19 cellular contexts compared by ENCODE assay signal in the genomic region with DNA sequence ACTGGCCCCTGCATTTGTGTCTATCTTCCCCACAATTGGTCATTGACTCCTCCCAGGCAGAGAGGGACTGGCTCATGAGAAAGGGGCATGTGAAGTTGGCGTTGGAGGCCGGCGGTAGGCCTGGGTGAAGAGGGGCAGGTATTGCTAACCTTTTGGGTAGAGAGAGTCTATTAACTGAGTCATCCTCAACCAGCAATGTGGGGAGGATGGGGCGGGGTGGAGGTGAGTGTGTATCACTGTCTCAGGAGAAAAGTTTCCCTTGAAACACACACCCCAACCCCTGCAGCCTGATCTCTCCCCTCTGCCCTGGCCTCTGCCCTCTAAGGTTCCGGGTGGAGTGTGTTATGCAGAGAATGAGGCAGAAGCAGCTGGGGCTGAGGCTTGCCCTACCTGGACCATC.
DNase-seq lines count a peak whose midpoint lies in the region; ATAC-seq and TF ChIP-seq lines count a peak whose summit lies in the region.
"Had no signal": no experiment of that assay in that cellular context is flagged by ENCODE, and none has a peak within 500 bp of the region (broad histone marks: within the 10 kb centered on the region; RNA-seq: fewer than 3 reads in every experiment).

No MANE protein-coding gene starts in this region.

- intact Hi-C loops in activated CD8-positive, alpha-beta T cell treated with anti-CD3 and anti-CD28 coated beads for 36 hours (cut with micrococcal nuclease) = no loop called here

- CTCF ChIA-PET in activated CD8-positive, alpha-beta T cell treated with anti-CD3 and anti-CD28 coated beads for 36 hours (lab: Charles Lee) = no interaction called here

- H3K27me3 Mint-ChIP-seq in activated CD8-positive, alpha-beta T cell treated with anti-CD3 and anti-CD28 coated beads for 36 hours = peaks cover 23% of the 10 kb centered on the region

- H3K9me3 Mint-ChIP-seq in activated naive CD4-positive, alpha-beta T cell treated with anti-CD3 and anti-CD28 coated beads, Interleukin-2, amount 50 U/mL, for 72 hours = peaks cover 5 to 9% of the 10 kb centered on the region in 2 donors
- H3K9me3 Mint-ChIP-seq in activated CD8-positive, alpha-beta T cell treated with anti-CD3 and anti-CD28 coated beads for 36 hours = no peaks in the 10 kb centered on the region

- no peak for TF ChIP-seq CTCF in activated CD8-positive, alpha-beta T cell treated with anti-CD3 and anti-CD28 coated beads for 36 hours (IDR thresholded peaks at IDR 0.05)
- TF ChIP-seq CTCF in epithelial cell of esophagus (IDR thresholded peaks at IDR 0.05; ENCODE audit: insufficient read depth, low read depth, low read length, missing control alignments) = no peak

- ATAC-seq in activated naive CD4-positive, alpha-beta T cell treated with anti-CD3 and anti-CD28 coated beads, Interleukin-2, amount 50 U/mL, for 72 hours = peak; percentile 80 to 85
- ATAC-seq in activated CD8-positive, alpha-beta T cell treated with anti-CD3 and anti-CD28 coated beads for 36 hours = peak; percentile 90
- ATAC-seq in GM19467 (IDR thresholded peaks at IDR 0.05; ENCODE audit: unreplicated experiment) = no peak

- no peak overlapping the region for H3K4me3 Mint-ChIP-seq in activated CD8-positive, alpha-beta T cell treated with anti-CD3 and anti-CD28 coated beads for 36 hours
- H3K4me3 Mint-ChIP-seq: CD8-positive, alpha-beta memory T cell; H9; mesothelial cell of epicardium; nephron progenitor cell; stimulated activated naive CD8-positive, alpha-beta T cell treated with anti-CD3 and anti-CD28 coated beads, Interleukin-15, Interleukin-2, amounts not matched to agents 100 ng/mL and 50 ng/mL, for 24 hours had no signal

- H3K27ac Mint-ChIP-seq in activated naive CD4-positive, alpha-beta T cell treated with anti-CD3 and anti-CD28 coated beads, Interleukin-2, amount 50 U/mL, for 72 hours = peak overlapping the region in 1 of 2 donors; percentile 21
- no peak overlapping the region for H3K27ac Mint-ChIP-seq in activated CD8-positive, alpha-beta T cell treated with anti-CD3 and anti-CD28 coated beads for 36 hours
- H3K27ac Mint-ChIP-seq: CD8-positive, alpha-beta memory T cell; H9; mesothelial cell of epicardium; nephron progenitor cell; stimulated activated naive CD8-positive, alpha-beta T cell treated with anti-CD3 and anti-CD28 coated beads, Interleukin-15, Interleukin-2, amounts not matched to agents 100 ng/mL and 50 ng/mL, for 24 hours had no signal

- no peak overlapping the region for H3K4me3 ChIP-seq in epithelial cell of esophagus (ENCODE audit: low read length)
- H3K4me3 ChIP-seq: Peyer's patch had no signal

- H3K4me1 Mint-ChIP-seq in activated CD8-positive, alpha-beta T cell treated with anti-CD3 and anti-CD28 coated beads for 36 hours (ENCODE audit: low read depth) = peaks cover 7% of the 10 kb centered on the region

- POLR2A ChIA-PET in activated CD8-positive, alpha-beta T cell treated with anti-CD3 and anti-CD28 coated beads for 36 hours (lab: Charles Lee) = no interaction called here

- DNase-seq in activated naive CD4-positive, alpha-beta T cell treated with anti-CD3 and anti-CD28 coated beads, Interleukin-2, amount 50 U/mL, for 72 hours (ENCODE audit: low spot score in 2 of 2) = no peak
- DNase-seq in activated naive CD4-positive, alpha-beta T cell treated with anti-CD3 and anti-CD28 coated beads, Interleukin-2, amount 50 U/mL, for 16 hours = no peak
- peak; percentile 71 for DNase-seq in activated CD8-positive, alpha-beta T cell treated with anti-CD3 and anti-CD28 coated beads for 36 hours
- peak; percentile 72 for DNase-seq in epithelial cell of esophagus (ENCODE audit: low read depth)
- DNase-seq in stimulated activated CD8-positive, alpha-beta memory T cell treated with anti-CD3 and anti-CD28 coated beads, Interleukin-4, amount 100 ng/mL, for 48 hours = peak; percentile 58
- no peak for DNase-seq in H4 (ENCODE audit: low spot score)
- no peak for DNase-seq in kidney glomerular epithelial cell (lab: John Stamatoyannopoulos, UW)
- DNase-seq: CD8-positive, alpha-beta memory T cell; DMS79; effector memory CD4-positive, alpha-beta T cell; H9; NCI-H69; nephron progenitor cell; Peyer's patch; T-helper 9 cell; trophoblast cell had no signal

- peaks cover 0 to 6% of the 10 kb centered on the region in 2 donors for H3K36me3 Mint-ChIP-seq in activated naive CD4-positive, alpha-beta T cell treated with anti-CD3 and anti-CD28 coated beads, Interleukin-2, amount 50 U/mL, for 72 hours
- no peaks in the 10 kb centered on the region for H3K36me3 Mint-ChIP-seq in activated CD8-positive, alpha-beta T cell treated with anti-CD3 and anti-CD28 coated beads for 36 hours (ENCODE audit: low read depth)
- H3K36me3 Mint-ChIP-seq: CD8-positive, alpha-beta memory T cell had no signal

Comparison
In these comparisons a context has a peak if more than half of its experiments do, and no peak if none do; other contexts are left out.
1. DNase-seq: peak in activated CD8-positive, alpha-beta T cell treated with anti-CD3 and anti-CD28 coated beads for 36 hours (single experiment), epithelial cell of esophagus (single experiment) and stimulated activated CD8-positive, alpha-beta memory T cell treated with anti-CD3 and anti-CD28 coated beads, Interleukin-4, amount 100 ng/mL, for 48 hours (single experiment); none in activated naive CD4-positive, alpha-beta T cell treated with anti-CD3 and anti-CD28 coated beads, Interleukin-2, amount 50 U/mL, for 72 hours (0 of 2), activated naive CD4-positive, alpha-beta T cell treated with anti-CD3 and anti-CD28 coated beads, Interleukin-2, amount 50 U/mL, for 16 hours (single experiment), H4 (single experiment) and kidney glomerular epithelial cell (single experiment).